ENCODE assay signal across 8 cellular contexts in the genomic region with DNA sequence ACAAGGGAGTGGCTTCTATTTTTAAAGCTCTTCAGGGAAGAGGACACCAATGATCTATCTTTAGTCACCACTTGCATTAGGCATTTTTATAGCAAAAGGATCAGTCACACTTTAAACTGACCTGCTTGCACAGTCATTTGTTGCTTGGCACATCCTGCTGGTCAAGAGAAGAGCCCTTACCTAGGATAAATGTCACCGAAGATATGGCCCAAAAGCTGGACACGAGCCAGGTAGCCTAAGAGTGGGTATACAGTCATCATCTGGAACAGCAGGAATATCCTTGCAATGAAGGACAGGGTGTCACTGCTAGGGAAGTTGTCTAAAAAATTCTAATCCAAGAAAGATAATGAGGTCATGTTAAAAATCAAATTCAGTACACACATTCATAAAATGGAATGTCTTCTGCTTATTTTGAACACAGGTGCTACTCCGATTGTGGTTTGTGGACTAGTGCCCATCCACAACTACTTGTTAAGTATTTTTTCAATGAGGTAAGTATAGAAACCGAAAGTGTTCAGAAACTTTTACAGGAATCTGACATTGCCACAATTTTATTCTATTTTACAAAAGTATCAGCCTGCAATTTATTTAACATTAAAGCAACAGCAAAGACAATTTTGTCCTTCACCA.
DNase-seq lines count a peak whose midpoint lies in the region; ATAC-seq and TF ChIP-seq lines count a peak whose summit lies in the region.

No MANE protein-coding gene starts in this region.

- peaks cover 11% of the 10 kb centered on the region for H3K4me1 ChIP-seq in mucosa of descending colon (ENCODE audit: low read depth)

- peaks cover 19% of the 10 kb centered on the region for H3K36me3 Mint-ChIP-seq in MCF 10A (ENCODE audit: insufficient read depth, unreplicated experiment)
- H3K36me3 Mint-ChIP-seq in CD14-positive monocyte, result peaks cover 34 to 36% of the 10 kb centered on the region in 2 donors

- no peak overlapping the region for H3K27ac Mint-ChIP-seq in MCF 10A (ENCODE audit: low read depth, unreplicated experiment)
- H3K27ac Mint-ChIP-seq in CD14-positive monocyte, result no peak overlapping the region

- no peaks in the 10 kb centered on the region for H3K27me3 Mint-ChIP-seq in MCF 10A (ENCODE audit: insufficient read depth, unreplicated experiment)
- H3K27me3 Mint-ChIP-seq in CD14-positive monocyte (ENCODE audit: low read depth in 3 of 3), result no peaks in the 10 kb centered on the region

- no peak for TF ChIP-seq CTCF in MCF 10A (IDR thresholded peaks at IDR 0.05; ENCODE audit: unreplicated experiment)
- no peak for TF ChIP-seq CTCF in mucosa of descending colon (IDR thresholded peaks at IDR 0.05)
- no peak for TF ChIP-seq CTCF in CD14-positive monocyte (IDR thresholded peaks at IDR 0.05)

- BruUV-seq in MCF 10A (replicated peaks; lab: Mats Ljungman, UMichigan), result no TSS peak

- no peaks in the 10 kb centered on the region for H3K36me3 ChIP-seq in mucosa of descending colon (ENCODE audit: low read depth)

- no peaks in the 10 kb centered on the region for H3K9me3 ChIP-seq in mucosa of descending colon

- H3K4me1 Mint-ChIP-seq in MCF 10A (ENCODE audit: insufficient read depth, unreplicated experiment) (peaks cover 24% of the 10 kb centered on the region), CD14-positive monocyte (peaks cover 7% of the 10 kb centered on the region)

- DNase-seq in AG20443 (ENCODE audit: low spot score) (peak; percentile 19), LoVo (ENCODE audit: low spot score) (peak; percentile 70), MCF 10A (ENCODE audit: unreplicated experiment) (no peak), mucosa of descending colon (peak in 1 of 3 donors; percentile 46), Ammon's horn (ENCODE audit: low spot score) (no peak), CD14-positive monocyte (ENCODE audit: low spot score) (no peak), GM19238 (ENCODE audit: insufficient read length, low spot score) (no peak)

- intact Hi-C loops in MCF 10A (cut with micrococcal nuclease), result no loop called here
- intact Hi-C loops in mucosa of descending colon (cut with DNase I, micrococcal nuclease), result no loop called here
- intact Hi-C loops in CD14-positive monocyte (cut with micrococcal nuclease), result no loop called here

- peak overlapping the region; percentile 55 for H3K4me3 Mint-ChIP-seq in MCF 10A (ENCODE audit: unreplicated experiment)
- H3K4me3 Mint-ChIP-seq in CD14-positive monocyte, result no peak overlapping the region

- peak; percentile 80 for ATAC-seq in mucosa of descending colon
- ATAC-seq in HG03159 (IDR thresholded peaks at IDR 0.05; ENCODE audit: unreplicated experiment), result no peak

- H3K9me3 Mint-ChIP-seq in MCF 10A (ENCODE audit: unreplicated experiment) (no peaks in the 10 kb centered on the region), CD14-positive monocyte (no peaks in the 10 kb centered on the region)

- POLR2A ChIA-PET in MCF 10A (lab: Yijun Ruan, JAX), result interaction anchor here (1.0 kb wide), 1 partner anchor 29 kb away, joined by 3 read pairs; no protein-coding TSS in a partner anchor

- CTCF ChIA-PET in MCF 10A (lab: Yijun Ruan, JAX), result interaction anchor here (0.7 to 1.1 kb wide), 3 partner anchors 61 to 638 kb away, joined by 3 to 5 read pairs (median 3); no protein-coding TSS in a partner anchor

- H3K4me3 ChIP-seq in mucosa of descending colon, result no peak overlapping the region

Comparison
In these comparisons a context has a peak if more than half of its experiments do, and no peak if none do; other contexts are left out.
1. DNase-seq: peak in AG20443 (single experiment) and LoVo (single experiment); none in MCF 10A (single experiment), Ammon's horn (single experiment), CD14-positive monocyte (single experiment) and GM19238 (single experiment).